In the genomic region with DNA sequence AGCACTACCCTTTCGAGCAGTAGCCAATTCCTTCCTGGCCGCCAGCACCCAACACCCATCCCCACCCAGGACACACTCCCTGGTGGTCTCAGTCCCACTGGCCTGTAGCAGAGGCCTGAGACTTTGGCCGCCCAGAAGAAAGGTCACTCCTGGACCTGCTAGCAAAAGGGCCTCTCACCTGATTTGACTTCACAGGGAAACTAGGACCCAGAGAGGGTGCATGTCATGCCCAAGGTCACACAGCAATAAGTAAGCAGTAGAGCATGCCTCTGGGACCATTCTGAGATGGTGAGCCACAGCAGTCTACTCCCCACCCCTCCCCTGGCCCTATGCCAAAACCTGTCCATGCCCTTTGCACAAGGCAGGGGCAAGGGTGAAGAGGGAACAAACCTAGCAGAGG, we compare ENCODE assay signal across 1 cellular context.
TF ChIP-seq lines count a peak whose summit lies in the region.

No MANE protein-coding gene starts in this region.

TF ChIP-seq in HepG2, 621 proteins besides CTCF, POLR2A, EP300 and RAD21 (continued from another document):
- TF ChIP-seq, protein P1, sequence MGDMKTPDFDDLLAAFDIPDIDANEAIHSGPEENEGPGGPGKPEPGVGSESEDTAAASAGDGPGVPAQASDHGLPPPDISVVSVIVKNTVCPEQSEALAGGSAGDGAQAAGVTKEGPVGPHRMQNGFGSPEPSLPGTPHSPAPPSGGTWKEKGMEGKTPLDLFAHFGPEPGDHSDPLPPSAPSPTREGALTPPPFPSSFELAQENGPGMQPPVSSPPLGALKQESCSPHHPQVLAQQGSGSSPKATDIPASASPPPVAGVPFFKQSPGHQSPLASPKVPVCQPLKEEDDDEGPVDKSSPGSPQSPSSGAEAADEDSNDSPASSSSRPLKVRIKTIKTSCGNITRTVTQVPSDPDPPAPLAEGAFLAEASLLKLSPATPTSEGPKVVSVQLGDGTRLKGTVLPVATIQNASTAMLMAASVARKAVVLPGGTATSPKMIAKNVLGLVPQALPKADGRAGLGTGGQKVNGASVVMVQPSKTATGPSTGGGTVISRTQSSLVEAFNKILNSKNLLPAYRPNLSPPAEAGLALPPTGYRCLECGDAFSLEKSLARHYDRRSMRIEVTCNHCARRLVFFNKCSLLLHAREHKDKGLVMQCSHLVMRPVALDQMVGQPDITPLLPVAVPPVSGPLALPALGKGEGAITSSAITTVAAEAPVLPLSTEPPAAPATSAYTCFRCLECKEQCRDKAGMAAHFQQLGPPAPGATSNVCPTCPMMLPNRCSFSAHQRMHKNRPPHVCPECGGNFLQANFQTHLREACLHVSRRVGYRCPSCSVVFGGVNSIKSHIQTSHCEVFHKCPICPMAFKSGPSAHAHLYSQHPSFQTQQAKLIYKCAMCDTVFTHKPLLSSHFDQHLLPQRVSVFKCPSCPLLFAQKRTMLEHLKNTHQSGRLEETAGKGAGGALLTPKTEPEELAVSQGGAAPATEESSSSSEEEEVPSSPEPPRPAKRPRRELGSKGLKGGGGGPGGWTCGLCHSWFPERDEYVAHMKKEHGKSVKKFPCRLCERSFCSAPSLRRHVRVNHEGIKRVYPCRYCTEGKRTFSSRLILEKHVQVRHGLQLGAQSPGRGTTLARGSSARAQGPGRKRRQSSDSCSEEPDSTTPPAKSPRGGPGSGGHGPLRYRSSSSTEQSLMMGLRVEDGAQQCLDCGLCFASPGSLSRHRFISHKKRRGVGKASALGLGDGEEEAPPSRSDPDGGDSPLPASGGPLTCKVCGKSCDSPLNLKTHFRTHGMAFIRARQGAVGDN (CRISPR knock-in tag; IDR thresholded peaks at IDR 0.05): peak; percentile 16; the same call in 1 of the 2 replicates
- TF ChIP-seq KDM1A (CRISPR knock-in tag; IDR thresholded peaks at IDR 0.05) (0 out of 2 replicates have a peak, but pooled peaks have one; percentile 20), ZMYM3 (CRISPR knock-in tag; IDR thresholded peaks at IDR 0.05) (peak; percentile 78), ZNF768 (CRISPR knock-in tag; IDR thresholded peaks at IDR 0.05) (peak; percentile 100), NFKB2 (CRISPR knock-in tag; IDR thresholded peaks at IDR 0.05; ENCODE audit: borderline replicate concordance) (no peak), NONO (IDR thresholded peaks at IDR 0.05) (no peak), NONO (CRISPR knock-in tag; conservative IDR thresholded peaks at IDR 0.05) (0 out of 2 replicates have a peak, but pooled peaks have one; percentile 31), HDAC2 (CRISPR knock-in tag; IDR thresholded peaks at IDR 0.05) (0 out of 2 replicates have a peak, but pooled peaks have one; percentile 16)
- TF ChIP-seq, protein P2, sequence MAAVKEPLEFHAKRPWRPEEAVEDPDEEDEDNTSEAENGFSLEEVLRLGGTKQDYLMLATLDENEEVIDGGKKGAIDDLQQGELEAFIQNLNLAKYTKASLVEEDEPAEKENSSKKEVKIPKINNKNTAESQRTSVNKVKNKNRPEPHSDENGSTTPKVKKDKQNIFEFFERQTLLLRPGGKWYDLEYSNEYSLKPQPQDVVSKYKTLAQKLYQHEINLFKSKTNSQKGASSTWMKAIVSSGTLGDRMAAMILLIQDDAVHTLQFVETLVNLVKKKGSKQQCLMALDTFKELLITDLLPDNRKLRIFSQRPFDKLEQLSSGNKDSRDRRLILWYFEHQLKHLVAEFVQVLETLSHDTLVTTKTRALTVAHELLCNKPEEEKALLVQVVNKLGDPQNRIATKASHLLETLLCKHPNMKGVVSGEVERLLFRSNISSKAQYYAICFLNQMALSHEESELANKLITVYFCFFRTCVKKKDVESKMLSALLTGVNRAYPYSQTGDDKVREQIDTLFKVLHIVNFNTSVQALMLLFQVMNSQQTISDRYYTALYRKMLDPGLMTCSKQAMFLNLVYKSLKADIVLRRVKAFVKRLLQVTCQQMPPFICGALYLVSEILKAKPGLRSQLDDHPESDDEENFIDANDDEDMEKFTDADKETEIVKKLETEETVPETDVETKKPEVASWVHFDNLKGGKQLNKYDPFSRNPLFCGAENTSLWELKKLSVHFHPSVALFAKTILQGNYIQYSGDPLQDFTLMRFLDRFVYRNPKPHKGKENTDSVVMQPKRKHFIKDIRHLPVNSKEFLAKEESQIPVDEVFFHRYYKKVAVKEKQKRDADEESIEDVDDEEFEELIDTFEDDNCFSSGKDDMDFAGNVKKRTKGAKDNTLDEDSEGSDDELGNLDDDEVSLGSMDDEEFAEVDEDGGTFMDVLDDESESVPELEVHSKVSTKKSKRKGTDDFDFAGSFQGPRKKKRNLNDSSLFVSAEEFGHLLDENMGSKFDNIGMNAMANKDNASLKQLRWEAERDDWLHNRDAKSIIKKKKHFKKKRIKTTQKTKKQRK (IDR thresholded peaks at IDR 0.05; ENCODE audit: low read length): no peak
